ENCODE assay signal across 4 cellular contexts in the genomic region with DNA sequence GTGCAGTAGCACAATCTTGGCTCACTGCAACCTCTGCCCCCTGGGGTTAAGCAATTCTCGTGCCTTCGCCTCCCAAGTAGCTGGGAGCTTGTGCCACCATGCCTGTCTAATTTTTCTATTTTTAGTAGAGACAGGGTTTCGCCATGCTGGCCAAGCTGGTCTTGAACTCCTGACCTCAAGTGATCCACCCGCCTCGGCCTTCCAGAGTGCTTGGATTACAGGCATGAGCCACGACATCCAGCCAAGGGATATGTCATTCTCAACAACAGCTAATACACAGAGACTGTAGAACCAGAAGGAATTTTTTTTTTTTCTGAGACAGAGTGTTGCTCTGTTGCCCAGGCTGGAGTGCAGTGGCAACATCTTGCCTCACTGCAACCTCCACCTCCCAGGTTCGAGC. TPM values are rescaled to one million over a fixed set of nuclear protein-coding genes. Genes with fewer than 3 reads are reported as not detected.
"Had no signal": no experiment of that assay in that cellular context is flagged by ENCODE, and none has a peak within 500 bp of the region (broad histone marks: within the 10 kb centered on the region; RNA-seq: fewer than 3 reads in every experiment).

No MANE protein-coding gene starts in this region.

RNA-seq across cellular contexts. Expression of a gene that starts 3.7 kb away (rescaled TPM):
- total RNA-seq: HepG2, HT1080, IMR-90 had no signal
- polyA plus RNA-seq: HepG2, IgD-negative memory B cell, IMR-90 had no signal
